ENCODE assay signal across 23 cellular contexts in the genomic region with DNA sequence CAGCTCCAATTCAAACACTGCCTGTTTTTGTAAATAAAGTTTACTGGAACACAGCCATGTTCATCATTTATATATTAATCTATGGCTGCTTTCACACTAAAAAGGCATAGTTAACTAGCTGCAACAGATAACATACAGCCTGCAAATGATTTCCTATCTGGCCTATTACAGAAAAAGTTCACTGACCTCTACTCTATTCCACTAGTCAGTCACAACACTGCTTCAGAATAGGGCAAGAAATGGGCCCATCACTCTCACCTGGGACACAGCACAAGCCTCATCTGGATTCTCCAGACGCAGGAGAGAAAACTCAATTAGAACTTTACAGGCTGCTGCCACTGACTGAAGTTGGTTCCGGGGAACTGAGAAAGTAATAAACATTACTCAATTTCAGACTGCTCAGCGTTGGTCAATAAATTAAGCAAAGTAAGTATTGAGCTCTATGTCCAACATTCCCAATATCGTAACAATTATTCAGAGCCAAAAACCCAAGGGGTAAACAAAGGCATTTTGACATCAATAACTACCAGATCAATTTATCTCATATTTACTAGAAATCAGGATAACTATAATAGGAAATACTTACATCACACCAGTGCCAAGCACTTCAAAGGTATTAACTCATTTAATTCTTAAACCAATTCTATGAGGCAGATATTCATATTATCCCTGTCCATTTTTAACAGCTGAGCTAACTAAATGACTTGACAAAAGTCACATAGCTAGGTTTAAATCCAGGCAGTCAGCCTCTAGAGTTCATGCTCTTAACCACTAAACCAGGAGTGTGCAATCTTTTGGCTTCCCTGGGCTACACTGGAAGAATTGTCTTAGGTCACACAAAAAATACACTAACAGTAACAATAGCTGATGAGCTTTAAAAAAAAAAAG.
"Had no signal": no experiment of that assay in that cellular context is flagged by ENCODE, and none has a peak within 500 bp of the region (broad histone marks: within the 10 kb centered on the region; RNA-seq: fewer than 3 reads in every experiment).

No MANE protein-coding gene starts in this region.

- H3K4me1 Mint-ChIP-seq: WTC11 had no signal

- H3K27me3 Mint-ChIP-seq: activated CD4-positive, alpha-beta memory T cell treated with anti-CD3 and anti-CD28 coated beads, Interleukin-2, amount 10 ng/mL, durations not matched to agents 7 days and 5 days; activated CD4-positive, alpha-beta T cell treated with anti-CD3 and anti-CD28 coated beads, Interleukin-2, amount 10 ng/mL, durations not matched to agents 7 days and 5 days; activated naive CD4-positive, alpha-beta T cell treated with anti-CD3 and anti-CD28 coated beads, Interleukin-2, amount 10 ng/mL, durations not matched to agents 7 days and 5 days; activated naive CD8-positive, alpha-beta T cell treated with anti-CD3 and anti-CD28 coated beads, Interleukin-2, amount 10 ng/mL, durations not matched to agents 7 days and 5 days; central memory CD8-positive, alpha-beta T cell; effector memory CD8-positive, alpha-beta T cell had no signal

- H3K27ac Mint-ChIP-seq: activated CD4-positive, alpha-beta memory T cell treated with anti-CD3 and anti-CD28 coated beads, Interleukin-2, amount 10 ng/mL, durations not matched to agents 7 days and 5 days; activated CD4-positive, alpha-beta T cell treated with anti-CD3 and anti-CD28 coated beads, Interleukin-2, amount 10 ng/mL, durations not matched to agents 7 days and 5 days; activated naive CD4-positive, alpha-beta T cell treated with anti-CD3 and anti-CD28 coated beads, Interleukin-2, amount 10 ng/mL, durations not matched to agents 7 days and 5 days; activated naive CD8-positive, alpha-beta T cell treated with anti-CD3 and anti-CD28 coated beads, Interleukin-2, amount 10 ng/mL, durations not matched to agents 7 days and 5 days; activated T-cell treated with anti-CD3 and anti-CD28 coated beads, Interleukin-2, amount 50 U/mL, for 72 hours; brain; WTC11 had no signal

- DNase-seq: activated CD4-positive, alpha-beta memory T cell treated with anti-CD3 and anti-CD28 coated beads, Interleukin-2, amount 10 ng/mL, durations not matched to agents 7 days and 5 days; activated CD4-positive, alpha-beta T cell treated with anti-CD3 and anti-CD28 coated beads for 1 hour; activated CD4-positive, alpha-beta T cell treated with anti-CD3 and anti-CD28 coated beads for 4 hours; activated CD4-positive, alpha-beta T cell treated with anti-CD3 and anti-CD28 coated beads, Interleukin-2, amount 10 ng/mL, durations not matched to agents 7 days and 5 days; activated CD4-positive, alpha-beta T cell treated with anti-CD3 and anti-CD28 coated beads, Interleukin-2, amount 50 U/mL, for 4 hours; activated gamma-delta T cell; activated naive CD4-positive, alpha-beta T cell; activated naive CD4-positive, alpha-beta T cell treated with anti-CD3 and anti-CD28 coated beads, Interleukin-2, amount 10 ng/mL, durations not matched to agents 7 days and 5 days; activated naive CD8-positive, alpha-beta T cell treated with anti-CD3 and anti-CD28 coated beads, Interleukin-2, amount 10 ng/mL, durations not matched to agents 7 days and 5 days; activated T-cell treated with anti-CD3 and anti-CD28 coated beads, Interleukin-2, amount 50 U/mL, for 72 hours; cortex of kidney; dermis blood vessel endothelial cell; effector CD4-positive, alpha-beta T cell; effector memory CD8-positive, alpha-beta T cell; foreskin fibroblast; T-helper 2 cell had no signal

- H3K27ac ChIP-seq: ascending aorta, epithelial cell of prostate had no signal

- H3K9me3 Mint-ChIP-seq: activated CD4-positive, alpha-beta memory T cell treated with anti-CD3 and anti-CD28 coated beads, Interleukin-2, amount 10 ng/mL, durations not matched to agents 7 days and 5 days; activated CD4-positive, alpha-beta T cell treated with anti-CD3 and anti-CD28 coated beads, Interleukin-2, amount 10 ng/mL, durations not matched to agents 7 days and 5 days; activated naive CD4-positive, alpha-beta T cell treated with anti-CD3 and anti-CD28 coated beads, Interleukin-2, amount 10 ng/mL, durations not matched to agents 7 days and 5 days; activated naive CD4-positive, alpha-beta T cell treated with anti-CD3 and anti-CD28 coated beads, Interleukin-2, amount 50 U/mL, for 72 hours; activated naive CD8-positive, alpha-beta T cell treated with anti-CD3 and anti-CD28 coated beads, Interleukin-2, amount 10 ng/mL, durations not matched to agents 7 days and 5 days; activated T-cell treated with anti-CD3 and anti-CD28 coated beads, Interleukin-2, amount 50 U/mL, for 72 hours; brain; central memory CD8-positive, alpha-beta T cell; effector memory CD8-positive, alpha-beta T cell; WTC11 had no signal

- ATAC-seq: activated naive CD4-positive, alpha-beta T cell treated with anti-CD3 and anti-CD28 coated beads, Interleukin-2, amount 50 U/mL, for 72 hours; activated T-cell treated with anti-CD3 and anti-CD28 coated beads, Interleukin-2, amount 50 U/mL, for 72 hours; effector memory CD8-positive, alpha-beta T cell; esophagus mucosa; WTC11 had no signal

- H3K4me3 Mint-ChIP-seq: activated CD4-positive, alpha-beta memory T cell treated with anti-CD3 and anti-CD28 coated beads, Interleukin-2, amount 10 ng/mL, durations not matched to agents 7 days and 5 days; activated CD4-positive, alpha-beta T cell treated with anti-CD3 and anti-CD28 coated beads, Interleukin-2, amount 10 ng/mL, durations not matched to agents 7 days and 5 days; activated naive CD4-positive, alpha-beta T cell treated with anti-CD3 and anti-CD28 coated beads, Interleukin-2, amount 10 ng/mL, durations not matched to agents 7 days and 5 days; activated naive CD8-positive, alpha-beta T cell treated with anti-CD3 and anti-CD28 coated beads, Interleukin-2, amount 10 ng/mL, durations not matched to agents 7 days and 5 days; activated T-cell treated with anti-CD3 and anti-CD28 coated beads, Interleukin-2, amount 50 U/mL, for 72 hours; brain; central memory CD8-positive, alpha-beta T cell; effector memory CD8-positive, alpha-beta T cell; WTC11 had no signal
